Comparison of ENCODE assay signal across 1 cellular context in the genomic region with DNA sequence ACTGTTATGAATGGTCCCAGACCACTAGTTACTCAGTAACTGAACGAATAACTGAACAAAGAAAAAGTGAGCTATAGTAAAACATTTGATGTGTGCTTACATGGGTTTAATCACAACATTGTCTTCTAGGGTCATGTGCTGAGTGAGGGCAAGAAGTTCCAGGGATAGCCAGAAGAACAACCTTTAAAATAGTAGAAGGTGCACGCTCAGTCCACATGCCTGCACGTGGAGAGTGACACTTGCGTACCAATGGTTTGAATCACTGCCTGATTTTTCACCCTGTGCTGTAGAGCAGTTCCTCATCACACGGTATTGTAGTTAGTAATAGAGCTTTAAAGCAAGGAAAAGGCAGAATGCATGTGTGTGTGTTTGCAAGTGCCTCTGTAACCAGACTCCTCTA.
TF ChIP-seq lines count a peak whose summit lies in the region.

No MANE protein-coding gene starts in this region.

TF ChIP-seq in HepG2, 621 proteins besides CTCF, POLR2A, EP300 and RAD21 (continued from another document):
- TF ChIP-seq TRIM24 (CRISPR knock-in tag; IDR thresholded peaks at IDR 0.05) (no peak), RARG (CRISPR knock-in tag; IDR thresholded peaks at IDR 0.05; ENCODE audit: low read depth) (no peak), SOX5 (CRISPR knock-in tag; IDR thresholded peaks at IDR 0.05; ENCODE audit: borderline replicate concordance) (no peak), NFE2L1 (CRISPR knock-in tag; IDR thresholded peaks at IDR 0.05; ENCODE audit: borderline replicate concordance) (no peak)
TF ChIP-seq in HepG2: peak in this region for 1.
